ENCODE assay signal across 9 cellular contexts in genomic region chr7:3722396-3722846, GRCh38.
DNase-seq lines count a peak whose midpoint lies in the region; ATAC-seq, FAIRE-seq and TF ChIP-seq lines count a peak whose summit lies in the region.
"Had no signal": no experiment of that assay in that cellular context is flagged by ENCODE, and none has a peak within 500 bp of the region (broad histone marks: within the 10 kb centered on the region; RNA-seq: fewer than 3 reads in every experiment).

No MANE protein-coding gene starts in this region.

- H3K27me3 ChIP-seq in thoracic aorta (replicated peaks; ENCODE audit: insufficient read depth) = no peaks in the 10 kb centered on the region
- H3K27me3 ChIP-seq: gastroesophageal sphincter had no signal

- FAIRE-seq in kidney (lab: Jason Lieb, UNC) = no peak

- H3K4me1 Mint-ChIP-seq in activated naive CD4-positive, alpha-beta T cell treated with anti-CD3 and anti-CD28 coated beads for 36 hours (ENCODE audit: low read depth) = no peaks in the 10 kb centered on the region

- H3K36me3 Mint-ChIP-seq in activated naive CD4-positive, alpha-beta T cell treated with anti-CD3 and anti-CD28 coated beads for 36 hours (ENCODE audit: low read depth) = no peaks in the 10 kb centered on the region

- H3K4me1 ChIP-seq in kidney (ENCODE audit: control insufficient read depth in 1 of 2, insufficient read depth in 1 of 2, low read depth in 1 of 2, low read length in 2 of 2) (no peaks in the 10 kb centered on the region), thoracic aorta (ENCODE audit: control insufficient read depth in 1 of 2, low read depth in 2 of 2) (peaks cover 9 to 13% of the 10 kb centered on the region in 2 donors)
- H3K4me1 ChIP-seq: gastroesophageal sphincter had no signal

- no peak overlapping the region for H3K4me3 ChIP-seq in kidney (ENCODE audit: low read length in 2 of 2)
- no peak overlapping the region for H3K4me3 ChIP-seq in thoracic aorta
- H3K4me3 ChIP-seq: gastroesophageal sphincter had no signal

- TF ChIP-seq POLR2A in GM18505 (IDR thresholded peaks at IDR 0.05; ENCODE audit: borderline replicate concordance, extremely low read depth, insufficient read depth, insufficient read length) = no peak

- intact Hi-C loops in activated naive CD4-positive, alpha-beta T cell treated with anti-CD3 and anti-CD28 coated beads for 36 hours (cut with micrococcal nuclease) = no loop called here
- intact Hi-C loops in kidney (cut with DNase I) = no loop called here

- H3K9me3 ChIP-seq in kidney (ENCODE audit: control insufficient read depth in 1 of 2, low read length in 2 of 2) = no peaks in the 10 kb centered on the region
- no peaks in the 10 kb centered on the region for H3K9me3 ChIP-seq in thoracic aorta
- H3K9me3 ChIP-seq: gastroesophageal sphincter had no signal

- H3K9me3 Mint-ChIP-seq in activated naive CD4-positive, alpha-beta T cell treated with anti-CD3 and anti-CD28 coated beads for 36 hours = no peaks in the 10 kb centered on the region

- peak; percentile 45 for DNase-seq in activated naive CD4-positive, alpha-beta T cell treated with anti-CD3 and anti-CD28 coated beads for 36 hours
- DNase-seq in activated naive CD4-positive, alpha-beta T cell treated with Interleukin-2 at 50 U/mL for 16 hours = no peak
- peak; percentile 36 for DNase-seq in activated T-cell treated with anti-CD3 and anti-CD28 coated beads, Interleukin-2, amount 50 U/mL, for 1 hour
- peak; percentile 59 for DNase-seq in kidney
- DNase-seq in thoracic aorta (ENCODE audit: low spot score) = no peak
- DNase-seq in amniotic stem cell (lab: John Stamatoyannopoulos, UW) = no peak

- H3K27ac ChIP-seq in kidney (ENCODE audit: low read depth in 2 of 2, low read length in 2 of 2) = no peak overlapping the region
- peak overlapping the region in 1 of 2 donors; percentile 18 for H3K27ac ChIP-seq in thoracic aorta
- H3K27ac ChIP-seq: gastroesophageal sphincter had no signal

- H3K9ac ChIP-seq in kidney (ENCODE audit: low read length in 2 of 2) = no peak overlapping the region

- H3K27ac Mint-ChIP-seq in activated naive CD4-positive, alpha-beta T cell treated with anti-CD3 and anti-CD28 coated beads for 36 hours = no peak overlapping the region

- TF ChIP-seq CTCF in kidney (IDR thresholded peaks at IDR 0.05; ENCODE audit: borderline replicate concordance, extremely low read depth, insufficient read depth) (no peak), thoracic aorta (IDR thresholded peaks at IDR 0.05) (peak; percentile 12)

- H3K4me3 Mint-ChIP-seq in activated naive CD4-positive, alpha-beta T cell treated with anti-CD3 and anti-CD28 coated beads for 36 hours = no peak overlapping the region

- ATAC-seq in thoracic aorta (ENCODE audit: insufficient number of reproducible peaks, low FRiP score, low read depth) (no peak), GM18505 (IDR thresholded peaks at IDR 0.05; ENCODE audit: unreplicated experiment) (no peak), HG02759 (IDR thresholded peaks at IDR 0.05; ENCODE audit: unreplicated experiment) (no peak)
- ATAC-seq: gastroesophageal sphincter had no signal

- H3K36me3 ChIP-seq in kidney (ENCODE audit: control insufficient read depth in 1 of 2, insufficient read depth in 2 of 2, low read length in 2 of 2) (no peaks in the 10 kb centered on the region), thoracic aorta (no peaks in the 10 kb centered on the region)
- H3K36me3 ChIP-seq: gastroesophageal sphincter had no signal

- CTCF ChIA-PET in activated naive CD4-positive, alpha-beta T cell treated with anti-CD3 and anti-CD28 coated beads for 36 hours (lab: Charles Lee) = no interaction called here

- H3K27me3 Mint-ChIP-seq in activated naive CD4-positive, alpha-beta T cell treated with anti-CD3 and anti-CD28 coated beads for 36 hours (ENCODE audit: low read depth) = no peaks in the 10 kb centered on the region

Comparison
In these comparisons a context has a peak if more than half of its experiments do, and no peak if none do; other contexts are left out.
1. DNase-seq: peak in activated naive CD4-positive, alpha-beta T cell treated with anti-CD3 and anti-CD28 coated beads for 36 hours (single experiment), activated T-cell treated with anti-CD3 and anti-CD28 coated beads, Interleukin-2, amount 50 U/mL, for 1 hour (single experiment) and kidney (single experiment); none in activated naive CD4-positive, alpha-beta T cell treated with Interleukin-2 at 50 U/mL for 16 hours (single experiment), thoracic aorta (single experiment) and amniotic stem cell (single experiment).